9 cellular contexts compared by ENCODE assay signal in the genomic region with DNA sequence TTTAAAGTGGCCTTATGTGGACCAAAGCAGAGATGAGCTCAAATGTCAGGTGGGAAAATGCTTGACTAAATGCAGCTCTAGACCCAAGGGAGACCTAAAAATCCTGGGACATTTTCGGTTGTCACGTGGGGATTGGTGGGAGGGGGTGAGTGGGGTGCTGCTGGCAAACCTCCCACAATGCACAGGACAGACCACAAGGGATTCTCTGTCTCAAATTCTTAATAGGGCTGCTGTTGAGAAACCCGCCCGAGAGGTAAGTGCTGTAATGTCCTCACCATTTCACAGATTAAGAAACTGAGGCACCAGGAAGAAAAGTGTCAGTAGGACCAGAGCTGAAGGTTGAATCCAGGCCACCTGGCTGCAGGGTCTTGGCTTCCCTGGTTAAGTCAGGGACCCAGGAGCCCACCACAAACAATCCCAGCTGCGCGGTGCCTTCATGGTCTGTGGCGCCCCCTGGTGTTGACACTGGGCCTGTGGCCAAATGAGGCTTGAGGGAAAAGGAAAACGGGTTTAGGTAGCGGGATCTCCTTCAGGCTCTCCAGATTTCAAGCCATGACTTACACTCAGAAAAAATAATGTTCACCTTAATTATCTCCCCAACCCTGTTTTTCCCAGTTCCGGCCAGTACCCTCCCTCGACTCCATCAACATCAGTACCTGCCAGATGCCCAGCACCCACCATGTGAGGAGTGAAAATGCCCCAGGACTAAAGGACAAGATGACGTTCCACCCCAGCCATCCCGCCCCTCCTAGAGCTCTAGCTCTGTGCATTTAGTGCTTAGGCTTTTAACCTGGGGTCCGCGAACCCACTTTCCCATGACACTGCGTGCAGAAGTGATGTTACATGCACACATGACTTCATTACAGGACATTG. TPM values are rescaled to one million over a fixed set of nuclear protein-coding genes. Genes with fewer than 3 reads are reported as not detected.
DNase-seq lines count a peak whose midpoint lies in the region; ATAC-seq, FAIRE-seq and TF ChIP-seq lines count a peak whose summit lies in the region.
"Had no signal": no experiment of that assay in that cellular context is flagged by ENCODE, and none has a peak within 500 bp of the region (broad histone marks: within the 10 kb centered on the region; RNA-seq: fewer than 3 reads in every experiment).

No MANE protein-coding gene starts in this region.

- H3K27me3 ChIP-seq in adrenal gland, result peaks cover 22% of the 10 kb centered on the region

- H3K9me3 ChIP-seq in adrenal gland (replicated peaks in 1 of 3), result no peaks in the 10 kb centered on the region

- no peak overlapping the region for H3K4me3 ChIP-seq in adrenal gland

- WGBS in adrenal gland, 4 donors, result 16 to 20% (median 18%) methylated on average over 13 to 16 of the region's 16 CpGs

- TF ChIP-seq POLR2A in adrenal gland (IDR thresholded peaks at IDR 0.05), result no peak

- peak; percentile 40 to 95 (median 77) for TF ChIP-seq CTCF in adrenal gland (IDR thresholded peaks at IDR 0.05)

- no peaks in the 10 kb centered on the region for H3K36me3 ChIP-seq in adrenal gland (replicated peaks in 1 of 2)

- H3K27ac ChIP-seq in adrenal gland, result no peak overlapping the region

- FAIRE-seq in islet of Langerhans (lab: Jason Lieb, UNC), result peak; percentile 17

- DNase-seq in NCI-H2227 treated with DMSO at 0.1 percent for 48 hours (lab: John Stamatoyannopoulos, UW), result peak; percentile 5
- no peak for DNase-seq in NCI-H2227 (lab: John Stamatoyannopoulos, UW; ENCODE audit: unreplicated experiment)
- peak; percentile 11 for DNase-seq in SK-N-DZ (ENCODE audit: low spot score)
- peak in 6 of 7 donors; percentile 24 to 63 (median 40) for DNase-seq in adrenal gland
- peak; percentile 23 for DNase-seq in stimulated activated CD8-positive, alpha-beta memory T cell treated with anti-CD3 and anti-CD28 coated beads, Interleukin-15, amount 100 ng/mL, for 1 hour (ENCODE audit: low read depth)
- no peak for DNase-seq in T1000 (lab: John Stamatoyannopoulos, UW)

- intact Hi-C loops in adrenal gland (cut with DNase I), result loop anchor here (5.0 to 10.0 kb wide), 3 partner anchors 90 to 132 kb away; no protein-coding TSS in a partner anchor

- no peaks in the 10 kb centered on the region for H3K4me1 ChIP-seq in adrenal gland (replicated peaks in 1 of 2)

- ATAC-seq in HG02571 (IDR thresholded peaks at IDR 0.05; ENCODE audit: unreplicated experiment), result no peak

RNA-seq across cellular contexts. Expression of a gene that starts 7.2 kb away (rescaled TPM):
- polyA plus RNA-seq in SK-N-DZ (2014; cell fraction: cytosol; rRNA removed), result not detected in 2 replicates
- polyA plus RNA-seq in SK-N-DZ (2014; cell fraction: nucleus; rRNA removed), result not detected in 2 replicates
- 1 to 10 TPM in 1 of 8 donors, under 1 TPM in 4, not detected in 3; 0.14 to 1.6 (median 0.32) TPM for total RNA-seq in adrenal gland
- polyA plus RNA-seq in adrenal gland, result not detected
- total RNA-seq: subcutaneous adipose tissue had no signal

Comparison
In these comparisons a context has a peak if more than half of its experiments do, and no peak if none do; other contexts are left out.
1. DNase-seq: peak in NCI-H2227 treated with DMSO at 0.1 percent for 48 hours (single experiment), SK-N-DZ (single experiment), adrenal gland (6 of 7) and stimulated activated CD8-positive, alpha-beta memory T cell treated with anti-CD3 and anti-CD28 coated beads, Interleukin-15, amount 100 ng/mL, for 1 hour (single experiment); none in NCI-H2227 (single experiment) and T1000 (single experiment).